Comparison of ENCODE assay signal across 1 cellular context in the genomic region with DNA sequence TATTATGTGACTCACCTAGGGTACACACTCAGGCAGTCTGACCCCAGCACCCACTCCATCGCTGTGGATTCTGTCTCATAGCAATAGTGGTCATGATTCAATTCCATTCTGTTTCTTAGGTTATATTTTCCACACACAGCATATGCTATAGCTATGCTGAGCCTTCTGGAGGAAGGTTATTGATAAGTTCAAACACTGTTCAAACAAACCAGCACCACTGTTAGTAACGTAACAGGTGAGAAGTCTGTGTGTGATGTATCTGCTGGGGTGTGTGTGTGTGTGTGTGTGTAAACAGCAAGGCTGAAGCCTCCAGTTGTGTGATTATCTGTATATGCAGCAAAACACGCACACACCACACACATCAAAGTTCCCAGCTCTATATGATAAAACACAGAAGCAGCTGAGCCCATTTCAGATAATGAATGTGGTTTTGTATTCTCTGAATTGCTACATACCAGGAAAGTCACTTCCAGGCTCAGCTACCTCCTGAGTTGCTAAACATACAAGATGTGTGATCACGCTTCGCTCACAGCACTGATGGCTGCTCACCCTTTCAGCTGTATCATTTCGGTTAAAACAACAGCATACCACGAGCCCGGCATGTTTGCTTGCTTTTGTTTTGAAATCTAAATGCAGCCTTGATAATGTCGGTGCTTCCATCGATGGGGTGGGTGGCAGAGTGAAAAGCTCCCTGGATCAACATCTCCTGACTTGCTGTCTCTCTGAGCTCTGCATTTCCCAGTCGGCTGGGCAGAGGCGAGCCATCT.
TF ChIP-seq lines count a peak whose summit lies in the region.

No MANE protein-coding gene starts in this region.

TF ChIP-seq in K562, 482 proteins besides CTCF, POLR2A, EP300 and RAD21 (continued from another document and continues in another):
- TF ChIP-seq GABPA (tag; conservative IDR thresholded peaks at IDR 0.05; ENCODE audit: low read depth) (0 out of 2 replicates have a peak, but pooled peaks have one; percentile 4), POLR2G (IDR thresholded peaks at IDR 0.05; ENCODE audit: low read depth, low read length) (peak; percentile 52; the same call in 1 of the 2 replicates), RCOR1 (IDR thresholded peaks at IDR 0.05; ENCODE audit: borderline replicate concordance in 1 of 2, low read depth in 2 of 2, low read length in 2 of 2) (0 out of 4 replicates have a peak, but pooled peaks of 1 of the 2 experiments have one; percentile 41), RBM14 (IDR thresholded peaks at IDR 0.05; ENCODE audit: borderline replicate concordance, insufficient read depth, low read depth, low read length) (no peak), TCF3 (CRISPR knock-in tag; IDR thresholded peaks at IDR 0.05) (peak; percentile 82), CREM (IDR thresholded peaks at IDR 0.05; ENCODE audit: low read depth) (0 out of 2 replicates have a peak, but pooled peaks have one; percentile 24), RBFOX2 (IDR thresholded peaks at IDR 0.05; ENCODE audit: low read depth, low read length) (peak; percentile 79), NFRKB (IDR thresholded peaks at IDR 0.05; ENCODE audit: low read depth) (peak; percentile 79; the same call in 1 of the 2 replicates), STAT5A (IDR thresholded peaks at IDR 0.05; ENCODE audit: borderline replicate concordance, low read length) (peak; percentile 56; the same call in 1 of the 2 replicates), HES1 (IDR thresholded peaks at IDR 0.05; ENCODE audit: low read depth) (no peak), NCOR1 (IDR thresholded peaks at IDR 0.05) (peak; percentile 67), ZMIZ1 (IDR thresholded peaks at IDR 0.05; ENCODE audit: low read depth in 2 of 2, low read length in 2 of 2) (no peak), SOX6 (IDR thresholded peaks at IDR 0.05) (0 out of 2 replicates have a peak, but pooled peaks have one; percentile 16), FOXK2 (conservative IDR thresholded peaks at IDR 0.05 in 1 of 2, IDR thresholded peaks at IDR 0.05 in 1 of 2; ENCODE audit: low read depth in 2 of 2) (0 out of 4 replicates have a peak, but pooled peaks of 1 of the 2 experiments have one; percentile 21), GTF2E2 (tag; IDR thresholded peaks at IDR 0.05) (peak; percentile 12; the same call in 1 of the 2 replicates), HNRNPK (IDR thresholded peaks at IDR 0.05; ENCODE audit: low read depth, low read length, poor library complexity, severe bottlenecking) (no peak), SMARCA4 (IDR thresholded peaks at IDR 0.05) (peak; percentile 14; the same call in 1 of the 2 replicates), HCFC1 (IDR thresholded peaks at IDR 0.05; ENCODE audit: low read depth, low read length) (no peak), CBFA2T3 (IDR thresholded peaks at IDR 0.05) (peak; percentile 79), GABPB1 (CRISPR knock-in tag; IDR thresholded peaks at IDR 0.05) (peak; percentile 40; the same call in 1 of the 2 replicates), TCF7 (IDR thresholded peaks at IDR 0.05; ENCODE audit: borderline replicate concordance) (peak; percentile 77; the same call in 1 of the 2 replicates), YY1 (IDR thresholded peaks at IDR 0.05; ENCODE audit: borderline replicate concordance in 1 of 3, control insufficient read depth in 1 of 3, extremely low read depth in 1 of 3, insufficient read depth in 3 of 3, insufficient read length in 1 of 3, insufficient replicate concordance in 2 of 3, low read depth in 1 of 3, low read length in 2 of 3) (peak in 1 of 3 experiments; percentile 30), ARID1B (IDR thresholded peaks at IDR 0.05) (peak; percentile 77), TAF7 (tag; IDR thresholded peaks at IDR 0.05) (0 out of 2 replicates have a peak, but pooled peaks have one; percentile 39), CXXC5 (CRISPR knock-in tag; IDR thresholded peaks at IDR 0.05) (peak; percentile 10), ZNF408 (CRISPR knock-in tag; IDR thresholded peaks at IDR 0.05; ENCODE audit: low read depth) (no peak), PHF8 (IDR thresholded peaks at IDR 0.05; ENCODE audit: borderline replicate concordance, low read length) (peak; percentile 26; the same call in 1 of the 2 replicates), PML (IDR thresholded peaks at IDR 0.05; ENCODE audit: low read length) (peak; percentile 41; the same call in 1 of the 2 replicates), CEBPB (tag; IDR thresholded peaks at IDR 0.05) (peak; percentile 80), TFAM (CRISPR knock-in tag; conservative IDR thresholded peaks at IDR 0.05) (no peak), MYC (IDR thresholded peaks at IDR 0.05; ENCODE audit: low read depth, low read length) (no peak), MYC (CRISPR knock-in tag; IDR thresholded peaks at IDR 0.05; ENCODE audit: borderline replicate concordance, low read depth) (no peak), SMAD3 (CRISPR knock-in tag; conservative IDR thresholded peaks at IDR 0.05) (no peak), SMARCE1 (IDR thresholded peaks at IDR 0.05) (0 out of 2 replicates have a peak, but pooled peaks have one; percentile 34), ZNF436 (CRISPR knock-in tag; IDR thresholded peaks at IDR 0.05) (no peak), KLF16 (IDR thresholded peaks at IDR 0.05) (0 out of 2 replicates have a peak, but pooled peaks have one; percentile 36), TEAD4 (IDR thresholded peaks at IDR 0.05; ENCODE audit: low read length) (peak; percentile 79), TEAD4 (CRISPR knock-in tag; IDR thresholded peaks at IDR 0.05; ENCODE audit: borderline replicate concordance) (no peak)
- TF ChIP-seq, protein P1, sequence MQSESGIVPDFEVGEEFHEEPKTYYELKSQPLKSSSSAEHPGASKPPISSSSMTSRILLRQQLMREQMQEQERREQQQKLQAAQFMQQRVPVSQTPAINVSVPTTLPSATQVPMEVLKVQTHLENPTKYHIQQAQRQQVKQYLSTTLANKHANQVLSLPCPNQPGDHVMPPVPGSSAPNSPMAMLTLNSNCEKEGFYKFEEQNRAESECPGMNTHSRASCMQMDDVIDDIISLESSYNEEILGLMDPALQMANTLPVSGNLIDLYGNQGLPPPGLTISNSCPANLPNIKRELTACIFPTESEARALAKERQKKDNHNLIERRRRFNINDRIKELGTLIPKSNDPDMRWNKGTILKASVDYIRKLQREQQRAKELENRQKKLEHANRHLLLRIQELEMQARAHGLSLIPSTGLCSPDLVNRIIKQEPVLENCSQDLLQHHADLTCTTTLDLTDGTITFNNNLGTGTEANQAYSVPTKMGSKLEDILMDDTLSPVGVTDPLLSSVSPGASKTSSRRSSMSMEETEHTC (IDR thresholded peaks at IDR 0.05) = no peak
- TF ChIP-seq, protein P2, sequence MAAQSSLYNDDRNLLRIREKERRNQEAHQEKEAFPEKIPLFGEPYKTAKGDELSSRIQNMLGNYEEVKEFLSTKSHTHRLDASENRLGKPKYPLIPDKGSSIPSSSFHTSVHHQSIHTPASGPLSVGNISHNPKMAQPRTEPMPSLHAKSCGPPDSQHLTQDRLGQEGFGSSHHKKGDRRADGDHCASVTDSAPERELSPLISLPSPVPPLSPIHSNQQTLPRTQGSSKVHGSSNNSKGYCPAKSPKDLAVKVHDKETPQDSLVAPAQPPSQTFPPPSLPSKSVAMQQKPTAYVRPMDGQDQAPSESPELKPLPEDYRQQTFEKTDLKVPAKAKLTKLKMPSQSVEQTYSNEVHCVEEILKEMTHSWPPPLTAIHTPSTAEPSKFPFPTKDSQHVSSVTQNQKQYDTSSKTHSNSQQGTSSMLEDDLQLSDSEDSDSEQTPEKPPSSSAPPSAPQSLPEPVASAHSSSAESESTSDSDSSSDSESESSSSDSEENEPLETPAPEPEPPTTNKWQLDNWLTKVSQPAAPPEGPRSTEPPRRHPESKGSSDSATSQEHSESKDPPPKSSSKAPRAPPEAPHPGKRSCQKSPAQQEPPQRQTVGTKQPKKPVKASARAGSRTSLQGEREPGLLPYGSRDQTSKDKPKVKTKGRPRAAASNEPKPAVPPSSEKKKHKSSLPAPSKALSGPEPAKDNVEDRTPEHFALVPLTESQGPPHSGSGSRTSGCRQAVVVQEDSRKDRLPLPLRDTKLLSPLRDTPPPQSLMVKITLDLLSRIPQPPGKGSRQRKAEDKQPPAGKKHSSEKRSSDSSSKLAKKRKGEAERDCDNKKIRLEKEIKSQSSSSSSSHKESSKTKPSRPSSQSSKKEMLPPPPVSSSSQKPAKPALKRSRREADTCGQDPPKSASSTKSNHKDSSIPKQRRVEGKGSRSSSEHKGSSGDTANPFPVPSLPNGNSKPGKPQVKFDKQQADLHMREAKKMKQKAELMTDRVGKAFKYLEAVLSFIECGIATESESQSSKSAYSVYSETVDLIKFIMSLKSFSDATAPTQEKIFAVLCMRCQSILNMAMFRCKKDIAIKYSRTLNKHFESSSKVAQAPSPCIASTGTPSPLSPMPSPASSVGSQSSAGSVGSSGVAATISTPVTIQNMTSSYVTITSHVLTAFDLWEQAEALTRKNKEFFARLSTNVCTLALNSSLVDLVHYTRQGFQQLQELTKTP (IDR thresholded peaks at IDR 0.05; ENCODE audit: low read depth in 1 of 2, partially characterized antibody in 2 of 2) = peak in 1 of 2 experiments; percentile 35
- TF ChIP-seq, protein P3, sequence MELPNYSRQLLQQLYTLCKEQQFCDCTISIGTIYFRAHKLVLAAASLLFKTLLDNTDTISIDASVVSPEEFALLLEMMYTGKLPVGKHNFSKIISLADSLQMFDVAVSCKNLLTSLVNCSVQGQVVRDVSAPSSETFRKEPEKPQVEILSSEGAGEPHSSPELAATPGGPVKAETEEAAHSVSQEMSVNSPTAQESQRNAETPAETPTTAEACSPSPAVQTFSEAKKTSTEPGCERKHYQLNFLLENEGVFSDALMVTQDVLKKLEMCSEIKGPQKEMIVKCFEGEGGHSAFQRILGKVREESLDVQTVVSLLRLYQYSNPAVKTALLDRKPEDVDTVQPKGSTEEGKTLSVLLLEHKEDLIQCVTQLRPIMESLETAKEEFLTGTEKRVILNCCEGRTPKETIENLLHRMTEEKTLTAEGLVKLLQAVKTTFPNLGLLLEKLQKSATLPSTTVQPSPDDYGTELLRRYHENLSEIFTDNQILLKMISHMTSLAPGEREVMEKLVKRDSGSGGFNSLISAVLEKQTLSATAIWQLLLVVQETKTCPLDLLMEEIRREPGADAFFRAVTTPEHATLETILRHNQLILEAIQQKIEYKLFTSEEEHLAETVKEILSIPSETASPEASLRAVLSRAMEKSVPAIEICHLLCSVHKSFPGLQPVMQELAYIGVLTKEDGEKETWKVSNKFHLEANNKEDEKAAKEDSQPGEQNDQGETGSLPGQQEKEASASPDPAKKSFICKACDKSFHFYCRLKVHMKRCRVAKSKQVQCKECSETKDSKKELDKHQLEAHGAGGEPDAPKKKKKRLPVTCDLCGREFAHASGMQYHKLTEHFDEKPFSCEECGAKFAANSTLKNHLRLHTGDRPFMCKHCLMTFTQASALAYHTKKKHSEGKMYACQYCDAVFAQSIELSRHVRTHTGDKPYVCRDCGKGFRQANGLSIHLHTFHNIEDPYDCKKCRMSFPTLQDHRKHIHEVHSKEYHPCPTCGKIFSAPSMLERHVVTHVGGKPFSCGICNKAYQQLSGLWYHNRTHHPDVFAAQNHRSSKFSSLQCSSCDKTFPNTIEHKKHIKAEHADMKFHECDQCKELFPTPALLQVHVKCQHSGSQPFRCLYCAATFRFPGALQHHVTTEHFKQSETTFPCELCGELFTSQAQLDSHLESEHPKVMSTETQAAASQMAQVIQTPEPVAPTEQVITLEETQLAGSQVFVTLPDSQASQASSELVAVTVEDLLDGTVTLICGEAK (IDR thresholded peaks at IDR 0.05) = no peak
- TF ChIP-seq, protein P3 (CRISPR knock-in tag; IDR thresholded peaks at IDR 0.05) = no peak
